ENCODE assay signal across 9 cellular contexts in the genomic region with DNA sequence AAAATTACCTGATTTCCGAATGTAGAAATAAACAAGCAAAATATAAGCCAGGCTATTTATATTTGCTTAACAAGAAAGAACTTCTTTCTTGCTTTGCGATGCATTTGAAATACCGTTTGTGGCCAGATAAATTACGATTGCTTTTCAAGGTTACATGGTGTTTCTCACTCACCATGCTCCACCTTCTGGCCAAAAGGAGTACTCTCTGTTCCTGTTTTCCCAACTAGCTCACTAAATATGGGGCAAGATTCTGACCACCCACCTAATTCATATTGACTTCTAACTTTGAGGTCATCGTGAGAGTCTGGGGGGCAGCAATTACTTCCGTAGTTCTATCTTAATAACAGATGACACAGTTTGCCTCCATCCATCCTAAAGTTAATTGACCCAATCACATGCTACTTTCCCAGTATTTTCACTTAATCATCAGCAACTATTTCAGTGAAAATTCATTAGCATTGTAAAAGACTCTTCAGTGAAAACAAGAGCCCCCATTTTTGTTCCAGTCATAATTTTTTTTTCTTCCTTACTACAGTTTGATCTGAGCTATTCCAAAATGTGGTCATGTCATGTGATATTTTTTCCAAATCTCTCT. TPM values are rescaled to one million over a fixed set of nuclear protein-coding genes. Genes with fewer than 3 reads are reported as not detected.
DNase-seq lines count a peak whose midpoint lies in the region; ATAC-seq and TF ChIP-seq lines count a peak whose summit lies in the region.
"Had no signal": no experiment of that assay in that cellular context is flagged by ENCODE, and none has a peak within 500 bp of the region (broad histone marks: within the 10 kb centered on the region; RNA-seq: fewer than 3 reads in every experiment).

No MANE protein-coding gene starts in this region.

- peak; percentile 67 for ATAC-seq in GM19372 (IDR thresholded peaks at IDR 0.05; ENCODE audit: low read depth, unreplicated experiment)
- no peak for ATAC-seq in HG02571 (IDR thresholded peaks at IDR 0.05; ENCODE audit: unreplicated experiment)
- ATAC-seq in GM21717 (IDR thresholded peaks at IDR 0.05; ENCODE audit: unreplicated experiment) = no peak

- no peak overlapping the region for H3K4me2 ChIP-seq in mesendoderm (ENCODE audit: low read length)

- H3K79me1 ChIP-seq in mesendoderm (ENCODE audit: low read length) = no peaks in the 10 kb centered on the region

- no peak overlapping the region for H2BK120ac ChIP-seq in mesendoderm (ENCODE audit: low read depth, low read length)

- no peak overlapping the region for H3K4ac ChIP-seq in mesendoderm (ENCODE audit: low read depth, low read length)

- no peaks in the 10 kb centered on the region for H3K27me3 Mint-ChIP-seq in endothelial cell (ENCODE audit: unreplicated experiment)

- H3K4me1 ChIP-seq in mesendoderm (ENCODE audit: control insufficient read depth, low read depth, low read length) = no peaks in the 10 kb centered on the region

- H2BK5ac ChIP-seq in mesendoderm (ENCODE audit: low read length) = no peak overlapping the region

- TF ChIP-seq CTCF in endothelial cell (IDR thresholded peaks at IDR 0.05; ENCODE audit: unreplicated experiment) = peak; percentile 81

- H3K36me3 ChIP-seq in mesendoderm (ENCODE audit: control insufficient read depth, insufficient read depth, low read length) = no peaks in the 10 kb centered on the region

- no peaks in the 10 kb centered on the region for H3K27me3 ChIP-seq in mesendoderm (ENCODE audit: insufficient read depth, low read length, poor library complexity)

- H3K27ac ChIP-seq in mesendoderm (ENCODE audit: low read depth, low read length) = no peak overlapping the region

- no peak overlapping the region for H3K56ac ChIP-seq in mesendoderm (ENCODE audit: low read length)

- no peak overlapping the region for H2AK5ac ChIP-seq in mesendoderm (ENCODE audit: low read length)

- no peaks in the 10 kb centered on the region for H3K9me3 Mint-ChIP-seq in endothelial cell (ENCODE audit: unreplicated experiment)
- H3K9me3 Mint-ChIP-seq: T-helper 1 cell treated with Interleukin-12 subunit alpha and Interleukin-12 subunit beta and Interleukin-4 antibody, amounts not matched to agents 30 μg/mL and 1 μg/mL, for 36 hours had no signal

- H3K4me3 ChIP-seq in mesendoderm (ENCODE audit: low read length) = no peak overlapping the region

- no peak overlapping the region for H3K18ac ChIP-seq in mesendoderm (ENCODE audit: low read length)

- DNase-seq in COLO829 (ENCODE audit: low spot score) (peak; percentile 61), NCI-H1048 (lab: John Stamatoyannopoulos, UW) (peak; percentile 11), SHP77 treated with DMSO at 0.1 percent for 48 hours (lab: John Stamatoyannopoulos, UW) (peak; percentile 31), endothelial cell (ENCODE audit: low spot score) (peak; percentile 52), mesendoderm (peak; percentile 70)

- no CpG with 5 or more reads among the region's 6 CpGs for WGBS in mesendoderm (ENCODE audit: extremely low coverage, insufficient coverage, low lambda C conversion rate)

- H2BK15ac ChIP-seq in mesendoderm (replicated peaks; ENCODE audit: low read depth) = no peak overlapping the region

- H3K27ac Mint-ChIP-seq in endothelial cell (ENCODE audit: unreplicated experiment) = no peak overlapping the region
- H3K27ac Mint-ChIP-seq: T-helper 1 cell treated with Interleukin-12 subunit alpha and Interleukin-12 subunit beta and Interleukin-4 antibody, amounts not matched to agents 30 μg/mL and 1 μg/mL, for 36 hours had no signal

- H4K5ac ChIP-seq in mesendoderm (ENCODE audit: low read length) = no peak overlapping the region

- no peak overlapping the region for H3K23ac ChIP-seq in mesendoderm (ENCODE audit: low read length)

- H3K4me3 Mint-ChIP-seq in endothelial cell (ENCODE audit: unreplicated experiment) = no peak overlapping the region
- H3K4me3 Mint-ChIP-seq: T-helper 1 cell treated with Interleukin-12 subunit alpha and Interleukin-12 subunit beta and Interleukin-4 antibody, amounts not matched to agents 30 μg/mL and 1 μg/mL, for 36 hours had no signal

- H3K79me2 ChIP-seq in mesendoderm (ENCODE audit: control insufficient read depth, insufficient read depth, low read length) = no peaks in the 10 kb centered on the region

- no peaks in the 10 kb centered on the region for H3K36me3 Mint-ChIP-seq in endothelial cell (ENCODE audit: low read depth, unreplicated experiment)

- no peak overlapping the region for H4K8ac ChIP-seq in mesendoderm (ENCODE audit: low read depth, low read length)

- H3K9ac ChIP-seq in mesendoderm (ENCODE audit: low read length) = no peak overlapping the region

- peaks cover 2% of the 10 kb centered on the region for H3K4me1 Mint-ChIP-seq in endothelial cell (ENCODE audit: unreplicated experiment)

RNA-seq across cellular contexts. Expression of gene ACP3, which starts 25.9 kb away (rescaled TPM):
- 0.44 TPM for total RNA-seq in endothelial cell (ENCODE audit: unreplicated experiment)
- polyA plus RNA-seq in mesendoderm (2013, experiment 1 of 2) = 0.67 TPM
- 0.59 TPM for polyA plus RNA-seq in mesendoderm (2013, experiment 2 of 2)

Comparison
In these comparisons a context has a peak if more than half of its experiments do, and no peak if none do; other contexts are left out.
1. DNase-seq: peak in every context shown above with its lines; median percentile 70 in mesendoderm; 61 in COLO829; 52 in endothelial cell; 31 in SHP77 treated with DMSO at 0.1 percent for 48 hours; 11 in NCI-H1048.